ENCODE assay signal across 13 cellular contexts in genomic region chr14:42523656-42524055, GRCh38.
A peak's percentile ranks its signal among the peaks of the same experiment; 100 is the strongest.
DNase-seq lines count a peak whose midpoint lies in the region; ATAC-seq and TF ChIP-seq lines count a peak whose summit lies in the region.
"Had no signal": no experiment of that assay in that cellular context is flagged by ENCODE, and none has a peak within 500 bp of the region (broad histone marks: within the 10 kb centered on the region; RNA-seq: fewer than 3 reads in every experiment).

No MANE protein-coding gene starts in this region.

- DNase-seq in GM10266 (ENCODE audit: extremely low spot score) (peak; percentile 7), ovary (no peak), retina (no peak)
- DNase-seq in natural killer cell treated with Interleukin-12 subunit alpha and Interleukin-12 subunit beta and Interleukin-15 and Interleukin-18, amount 100 ng/mL, for 72 hours (ENCODE audit: low spot score): no peak
- DNase-seq in activated CD8-positive, alpha-beta T cell treated with anti-CD3 and anti-CD28 coated beads for 36 hours: no peak
- DNase-seq: activated CD4-positive, alpha-beta T cell treated with anti-CD3 and anti-CD28 coated beads for 48 hours; adrenal gland; IMR-90 had no signal

- no peaks in the 10 kb centered on the region for H3K27me3 Mint-ChIP-seq in natural killer cell treated with Interleukin-12 subunit alpha and Interleukin-12 subunit beta and Interleukin-15 and Interleukin-18, amount 100 ng/mL, for 72 hours
- H3K27me3 Mint-ChIP-seq in activated CD8-positive, alpha-beta T cell treated with anti-CD3 and anti-CD28 coated beads for 36 hours: no peaks in the 10 kb centered on the region

- H3K4me1 Mint-ChIP-seq in natural killer cell treated with Interleukin-12 subunit alpha and Interleukin-12 subunit beta and Interleukin-15 and Interleukin-18, amount 100 ng/mL, for 72 hours (ENCODE audit: low read depth in 2 of 2): no peaks in the 10 kb centered on the region
- no peaks in the 10 kb centered on the region for H3K4me1 Mint-ChIP-seq in activated CD8-positive, alpha-beta T cell treated with anti-CD3 and anti-CD28 coated beads for 36 hours (ENCODE audit: low read depth)
- H3K4me1 Mint-ChIP-seq: stimulated activated effector memory CD8-positive, alpha-beta T cell treated with anti-CD3 and anti-CD28 coated beads, Interleukin-12 subunit alpha, Interleukin-12 subunit beta, amount 100 ng/mL, for 72 hours had no signal

- H3K4me1 ChIP-seq in OCI-LY1 (ENCODE audit: insufficient read depth, low read length, severe bottlenecking) (peaks cover 8% of the 10 kb centered on the region), ovary (ENCODE audit: insufficient read depth) (no peaks in the 10 kb centered on the region)
- H3K4me1 ChIP-seq: adrenal gland had no signal

- H2AFZ ChIP-seq in OCI-LY1 (ENCODE audit: low read length): no peak overlapping the region

- H3K9ac ChIP-seq in OCI-LY1 (ENCODE audit: low read length): no peak overlapping the region

- CTCF ChIA-PET in activated CD8-positive, alpha-beta T cell treated with anti-CD3 and anti-CD28 coated beads for 36 hours (lab: Charles Lee): interaction anchor here (1.3 kb wide), 1 partner anchor 14 kb away, joined by 3 read pairs; no protein-coding TSS in a partner anchor

- H3K27ac ChIP-seq in OCI-LY1 (ENCODE audit: low read depth, low read length, poor library complexity, severe bottlenecking) (no peak overlapping the region), ovary (no peak overlapping the region)
- H3K27ac ChIP-seq: adrenal gland had no signal

- TF ChIP-seq CTCF in GM10266 (IDR thresholded peaks at IDR 0.05; ENCODE audit: control insufficient read depth, insufficient read depth, low read depth, missing control alignments) (no peak), OCI-LY1 (IDR thresholded peaks at IDR 0.05; ENCODE audit: low read length) (no peak), ovary (IDR thresholded peaks at IDR 0.05) (no peak)
- TF ChIP-seq CTCF in activated CD8-positive, alpha-beta T cell treated with anti-CD3 and anti-CD28 coated beads for 36 hours (IDR thresholded peaks at IDR 0.05): no peak

- no peaks in the 10 kb centered on the region for H3K36me3 Mint-ChIP-seq in natural killer cell treated with Interleukin-12 subunit alpha and Interleukin-12 subunit beta and Interleukin-15 and Interleukin-18, amount 100 ng/mL, for 72 hours
- H3K36me3 Mint-ChIP-seq in activated CD8-positive, alpha-beta T cell treated with anti-CD3 and anti-CD28 coated beads for 36 hours (ENCODE audit: low read depth): no peaks in the 10 kb centered on the region
- H3K36me3 Mint-ChIP-seq: stimulated activated effector memory CD8-positive, alpha-beta T cell treated with anti-CD3 and anti-CD28 coated beads, Interleukin-12 subunit alpha, Interleukin-12 subunit beta, amount 100 ng/mL, for 72 hours had no signal

- no peaks in the 10 kb centered on the region for H4K20me1 ChIP-seq in OCI-LY1 (ENCODE audit: insufficient read depth, low read length)

- TF ChIP-seq EP300 in ovary (IDR thresholded peaks at IDR 0.05): no peak

- H3K36me3 ChIP-seq in OCI-LY1 (ENCODE audit: insufficient read depth, low read length): no peaks in the 10 kb centered on the region
- H3K36me3 ChIP-seq in ovary: no peaks in the 10 kb centered on the region
- H3K36me3 ChIP-seq: adrenal gland had no signal

- ATAC-seq in GM21423 (IDR thresholded peaks at IDR 0.05; ENCODE audit: unreplicated experiment): peak; percentile 95
- ATAC-seq in HG03135 (IDR thresholded peaks at IDR 0.05; ENCODE audit: unreplicated experiment): peak; percentile 97
- ATAC-seq in natural killer cell treated with Interleukin-12 subunit alpha and Interleukin-12 subunit beta and Interleukin-15 and Interleukin-18, amount 100 ng/mL, for 72 hours: no peak
- no peak for ATAC-seq in activated CD8-positive, alpha-beta T cell treated with anti-CD3 and anti-CD28 coated beads for 36 hours
- ATAC-seq: esophagus mucosa; stimulated activated effector memory CD8-positive, alpha-beta T cell treated with anti-CD3 and anti-CD28 coated beads, Interleukin-12 subunit alpha, Interleukin-12 subunit beta, amount 100 ng/mL, for 72 hours had no signal

- no peaks in the 10 kb centered on the region for H3K79me2 ChIP-seq in OCI-LY1 (ENCODE audit: insufficient read depth, low read length)

- H3K4me3 ChIP-seq in OCI-LY1 (ENCODE audit: low read depth, low read length, poor library complexity, severe bottlenecking) (no peak overlapping the region), ovary (no peak overlapping the region)
- H3K4me3 ChIP-seq: adrenal gland had no signal

- peaks cover 7% of the 10 kb centered on the region for H3K9me3 Mint-ChIP-seq in natural killer cell treated with Interleukin-12 subunit alpha and Interleukin-12 subunit beta and Interleukin-15 and Interleukin-18, amount 100 ng/mL, for 72 hours
- H3K9me3 Mint-ChIP-seq in activated CD8-positive, alpha-beta T cell treated with anti-CD3 and anti-CD28 coated beads for 36 hours: no peaks in the 10 kb centered on the region

- no peak overlapping the region for H3K27ac Mint-ChIP-seq in natural killer cell treated with Interleukin-12 subunit alpha and Interleukin-12 subunit beta and Interleukin-15 and Interleukin-18, amount 100 ng/mL, for 72 hours
- H3K27ac Mint-ChIP-seq in activated CD8-positive, alpha-beta T cell treated with anti-CD3 and anti-CD28 coated beads for 36 hours: no peak overlapping the region
- H3K27ac Mint-ChIP-seq: stimulated activated effector memory CD8-positive, alpha-beta T cell treated with anti-CD3 and anti-CD28 coated beads, Interleukin-12 subunit alpha, Interleukin-12 subunit beta, amount 100 ng/mL, for 72 hours had no signal

- peak overlapping the region; percentile 49 for H3K4me2 ChIP-seq in OCI-LY1 (ENCODE audit: low read length)

- intact Hi-C loops in ovary (cut with DNase I): no loop called here
- intact Hi-C loops in activated CD8-positive, alpha-beta T cell treated with anti-CD3 and anti-CD28 coated beads for 36 hours (cut with micrococcal nuclease): no loop called here

- no peak for TF ChIP-seq POLR2A in ovary (IDR thresholded peaks at IDR 0.05)

- H3K9me2 ChIP-seq in OCI-LY1 (ENCODE audit: low read depth, low read length): no peaks in the 10 kb centered on the region

- H3F3A ChIP-seq in OCI-LY1 (ENCODE audit: insufficient read depth, low read length): no peaks in the 10 kb centered on the region

- WGBS in ovary, 3 donors: 16 to 37% (median 23%) methylated on average over 2 of the region's 2 CpGs

- H3K27me3 ChIP-seq in OCI-LY1 (ENCODE audit: insufficient read depth, low read length) (no peaks in the 10 kb centered on the region), ovary (no peaks in the 10 kb centered on the region)
- H3K27me3 ChIP-seq: adrenal gland had no signal

- H3K9me3 ChIP-seq in OCI-LY1 (ENCODE audit: low read length): no peaks in the 10 kb centered on the region
- no peaks in the 10 kb centered on the region for H3K9me3 ChIP-seq in ovary
- H3K9me3 ChIP-seq: adrenal gland had no signal

- H3K4me3 Mint-ChIP-seq in natural killer cell treated with Interleukin-12 subunit alpha and Interleukin-12 subunit beta and Interleukin-15 and Interleukin-18, amount 100 ng/mL, for 72 hours: no peak overlapping the region
- H3K4me3 Mint-ChIP-seq in activated CD8-positive, alpha-beta T cell treated with anti-CD3 and anti-CD28 coated beads for 36 hours: no peak overlapping the region
- H3K4me3 Mint-ChIP-seq: stimulated activated effector memory CD8-positive, alpha-beta T cell treated with anti-CD3 and anti-CD28 coated beads, Interleukin-12 subunit alpha, Interleukin-12 subunit beta, amount 100 ng/mL, for 72 hours had no signal

- POLR2A ChIA-PET in activated CD8-positive, alpha-beta T cell treated with anti-CD3 and anti-CD28 coated beads for 36 hours (lab: Charles Lee): no interaction called here

Comparison
In these comparisons a context has a peak if more than half of its experiments do, and no peak if none do; other contexts are left out.
1. ATAC-seq: peak in GM21423 (single experiment) and HG03135 (single experiment); none in natural killer cell treated with Interleukin-12 subunit alpha and Interleukin-12 subunit beta and Interleukin-15 and Interleukin-18, amount 100 ng/mL, for 72 hours (0 of 2) and activated CD8-positive, alpha-beta T cell treated with anti-CD3 and anti-CD28 coated beads for 36 hours (single experiment).